Comparison of ENCODE assay signal across 2 cellular contexts in genomic region chr5:139654875-139655491, GRCh38.
TF ChIP-seq lines count a peak whose summit lies in the region.

No MANE protein-coding gene starts in this region.

TF ChIP-seq in GM12891, 5 proteins besides CTCF, POLR2A, EP300 and RAD21 (continued from another document):
- 0 out of 2 replicates have a peak, but pooled peaks have one; percentile 11 for TF ChIP-seq POU2F2 (IDR thresholded peaks at IDR 0.05; ENCODE audit: low read depth, low read length)
- TF ChIP-seq PAX5 (IDR thresholded peaks at IDR 0.05; ENCODE audit: insufficient read depth, low read length, severe bottlenecking): no peak
- TF ChIP-seq TAF1 (IDR thresholded peaks at IDR 0.05; ENCODE audit: low read depth, low read length): no peak

TF ChIP-seq in GM12878, 131 proteins besides CTCF, POLR2A, EP300 and RAD21 (continued from another document):
- TF ChIP-seq SPI1 (IDR thresholded peaks at IDR 0.05; ENCODE audit: borderline replicate concordance, insufficient read depth, low read depth, low read length): no peak
- TF ChIP-seq ZBED1 (IDR thresholded peaks at IDR 0.05; ENCODE audit: borderline replicate concordance): no peak
- no peak for TF ChIP-seq BRCA1 (IDR thresholded peaks at IDR 0.05; ENCODE audit: low read depth, low read length)
- no peak for TF ChIP-seq ZNF24 (IDR thresholded peaks at IDR 0.05)
- TF ChIP-seq RUNX3 (IDR thresholded peaks at IDR 0.05; ENCODE audit: low read length): no peak
- TF ChIP-seq NFYA (IDR thresholded peaks at IDR 0.05; ENCODE audit: borderline replicate concordance, low read depth, low read length): no peak
- no peak for TF ChIP-seq STAT1 (conservative IDR thresholded peaks at IDR 0.05)
- no peak for TF ChIP-seq TBL1XR1 (IDR thresholded peaks at IDR 0.05; ENCODE audit: low read depth, low read length)
- TF ChIP-seq IKZF2 (IDR thresholded peaks at IDR 0.05): no peak
- no peak for TF ChIP-seq ATF3 (IDR thresholded peaks at IDR 0.05; ENCODE audit: borderline replicate concordance, extremely low read depth, low read depth, low read length)
- no peak for TF ChIP-seq LARP7 (IDR thresholded peaks at IDR 0.05)
- TF ChIP-seq RELB (IDR thresholded peaks at IDR 0.05; ENCODE audit: low read depth): no peak
- TF ChIP-seq SMAD1 (IDR thresholded peaks at IDR 0.05; ENCODE audit: low read depth, partially characterized antibody): no peak
- TF ChIP-seq JUNB (IDR thresholded peaks at IDR 0.05): no peak
- no peak for TF ChIP-seq E4F1 (IDR thresholded peaks at IDR 0.05; ENCODE audit: borderline replicate concordance, partially characterized antibody)
- no peak for TF ChIP-seq HDAC2 (IDR thresholded peaks at IDR 0.05)
- no peak for TF ChIP-seq RFX5 (IDR thresholded peaks at IDR 0.05; ENCODE audit: low read depth, low read length)
